ENCODE assay signal across 25 cellular contexts in genomic region chr11:63007920-63008319, GRCh38. TPM values are rescaled to one million over a fixed set of nuclear protein-coding genes. Genes with fewer than 3 reads are reported as not detected.
DNase-seq lines count a peak whose midpoint lies in the region; ATAC-seq and TF ChIP-seq lines count a peak whose summit lies in the region.
"Had no signal": no experiment of that assay in that cellular context is flagged by ENCODE, and none has a peak within 500 bp of the region (broad histone marks: within the 10 kb centered on the region; RNA-seq: fewer than 3 reads in every experiment).

No MANE protein-coding gene starts in this region.

- no peak overlapping the region for H3K4me2 ChIP-seq in IMR-90 (ENCODE audit: low read depth, low read length)
- no peak overlapping the region for H3K4me2 ChIP-seq in trophoblast cell (ENCODE audit: low read length)

- DNase-seq in IMR-90 (no peak), WERI-Rb-1 (peak; percentile 32), right cardiac atrium (no peak), trophoblast cell (no peak), COR-L47 (lab: John Stamatoyannopoulos, UW) (no peak), T-helper 17 cell (no peak), anterior cingulate cortex (lab: John Stamatoyannopoulos, UW) (no peak)
- DNase-seq: Caco-2; CD4-positive, alpha-beta T cell; DMS 273 treated with DMSO at 0.1 percent for 48 hours; DND-41; H9; HFFc6; KG1; NCI-H1092; NCI-H1436; NCI-H187 treated with DMSO at 0.1 percent for 48 hours; NCI-H2227 treated with DMSO at 0.1 percent for 48 hours; NCI-H510A; NK-92 treated with Interleukin-12 subunit alpha and Interleukin-12 subunit beta, amount 100 ng/mL, for 24 hours; SJCRH30 had no signal

- H3K27me3 Mint-ChIP-seq in T-helper 17 cell = peaks cover 36% of the 10 kb centered on the region

- no peak overlapping the region for H2BK15ac ChIP-seq in IMR-90 (ENCODE audit: low read depth, low read length)

- H4K91ac ChIP-seq in IMR-90 (ENCODE audit: insufficient read depth, low read depth, low read length) = no peak overlapping the region
- H4K91ac ChIP-seq in trophoblast cell (ENCODE audit: low read depth, low read length) = no peak overlapping the region

- no peak overlapping the region for H3K56ac ChIP-seq in IMR-90 (ENCODE audit: extremely low read depth, insufficient read depth, low read length)

- TF ChIP-seq RAD21 in IMR-90 (IDR thresholded peaks at IDR 0.05; ENCODE audit: low read length) = no peak

- no peak overlapping the region for H3K14ac ChIP-seq in IMR-90 (replicated peaks; ENCODE audit: low read depth, low read length)
- no peak overlapping the region for H3K14ac ChIP-seq in trophoblast cell (ENCODE audit: low read length)

- H3K4me3 ChIP-seq in IMR-90 (ENCODE audit: insufficient read depth, low read depth, low read length) (no peak overlapping the region), WERI-Rb-1 (ENCODE audit: low read depth, low read length) (no peak overlapping the region), right cardiac atrium (ENCODE audit: low read length) (no peak overlapping the region), trophoblast cell (ENCODE audit: low read depth, low read length) (peak overlapping the region; percentile 35)
- H3K4me3 ChIP-seq: GM12878, SJCRH30 had no signal

- POLR2A ChIA-PET in IMR-90 (lab: Charles Lee; ENCODE audit: unreplicated experiment) = no interaction called here

- no peaks in the 10 kb centered on the region for H3K9me3 ChIP-seq in IMR-90 (ENCODE audit: control insufficient read depth, insufficient read depth, low read length)
- no peaks in the 10 kb centered on the region for H3K9me3 ChIP-seq in WERI-Rb-1 (ENCODE audit: severe bottlenecking)
- no peaks in the 10 kb centered on the region for H3K9me3 ChIP-seq in right cardiac atrium (ENCODE audit: control insufficient read depth, low read length)
- H3K9me3 ChIP-seq in trophoblast cell (ENCODE audit: insufficient read depth, low read depth, low read length) = no peaks in the 10 kb centered on the region
- H3K9me3 ChIP-seq in T-helper 17 cell (ENCODE audit: control insufficient read depth, low read length, poor library complexity, severe bottlenecking) = no peaks in the 10 kb centered on the region
- H3K9me3 ChIP-seq: Caco-2, SJCRH30 had no signal

- 47% methylated on average over 4 of the region's 5 CpGs; no CpG with 5 or more reads in 1 of the 2 experiments for WGBS in IMR-90 (ENCODE audit: extremely low coverage in 2 of 2, insufficient read length in 1 of 2), 2 experiments
- WGBS in right cardiac atrium = 74% methylated on average over 5 of the region's 5 CpGs
- no CpG with 5 or more reads among the region's 5 CpGs for WGBS in trophoblast cell (ENCODE audit: extremely low coverage, insufficient coverage, insufficient read length)

- no peak overlapping the region for H3K27ac Mint-ChIP-seq in T-helper 17 cell
- H3K27ac Mint-ChIP-seq: CD4-positive, alpha-beta T cell; HFFc6 had no signal

- no peak overlapping the region for H3K23ac ChIP-seq in IMR-90 (ENCODE audit: low read depth, low read length)
- H3K23ac ChIP-seq in trophoblast cell (ENCODE audit: low read length) = no peak overlapping the region

- no peak overlapping the region for H2BK120ac ChIP-seq in IMR-90 (ENCODE audit: low read depth, low read length)
- no peak overlapping the region for H2BK120ac ChIP-seq in trophoblast cell (ENCODE audit: insufficient read depth, low read length, poor library complexity)

- no peak overlapping the region for H2AK9ac ChIP-seq in IMR-90 (replicated peaks; ENCODE audit: low read depth, low read length, poor library complexity)

- no peaks in the 10 kb centered on the region for H3K4me1 ChIP-seq in IMR-90 (ENCODE audit: control insufficient read depth, insufficient read depth, low read length)
- no peaks in the 10 kb centered on the region for H3K4me1 ChIP-seq in right cardiac atrium (ENCODE audit: control insufficient read depth, insufficient read depth, low read length)
- H3K4me1 ChIP-seq in trophoblast cell (ENCODE audit: control insufficient read depth in 1 of 2, insufficient read depth in 2 of 2, low read length in 2 of 2) = no peaks in the 10 kb centered on the region
- H3K4me1 ChIP-seq: SJCRH30 had no signal

- H3K4me3 Mint-ChIP-seq in T-helper 17 cell = no peak overlapping the region
- H3K4me3 Mint-ChIP-seq: CD4-positive, alpha-beta T cell; H9; HFFc6 had no signal

- in situ Hi-C loops in IMR-90 (cut with MboI; ENCODE audit: low sequenced_read_pairs) = no loop called here

- TF ChIP-seq POLR2A in IMR-90 (IDR thresholded peaks at IDR 0.05; ENCODE audit: low read depth, low read length) = no peak

- H4K8ac ChIP-seq in IMR-90 (ENCODE audit: low read depth in 2 of 2, low read length in 2 of 2) (no peak overlapping the region), trophoblast cell (ENCODE audit: low read depth, low read length) (no peak overlapping the region)

- H3K36me3 ChIP-seq in IMR-90 (ENCODE audit: control insufficient read depth, insufficient read depth, low read length) = no peaks in the 10 kb centered on the region
- H3K36me3 ChIP-seq in WERI-Rb-1 = no peaks in the 10 kb centered on the region
- H3K36me3 ChIP-seq in trophoblast cell (ENCODE audit: control insufficient read depth in 1 of 2, insufficient read depth in 2 of 2, low read length in 2 of 2) = no peaks in the 10 kb centered on the region
- H3K36me3 ChIP-seq: SJCRH30 had no signal

- no peaks in the 10 kb centered on the region for H3K79me2 ChIP-seq in trophoblast cell (ENCODE audit: control insufficient read depth, insufficient read depth, low read length, poor library complexity)

- H2BK5ac ChIP-seq in IMR-90 (ENCODE audit: low read depth, low read length, poor library complexity, severe bottlenecking) (no peak overlapping the region), trophoblast cell (ENCODE audit: low read depth, low read length, poor library complexity) (no peak overlapping the region)

- no peak for TF ChIP-seq CTCF in IMR-90 (conservative IDR thresholded peaks at IDR 0.05; ENCODE audit: low read depth, low read length)
- no peak for TF ChIP-seq CTCF in WERI-Rb-1 (IDR thresholded peaks at IDR 0.05; ENCODE audit: low read depth, low read length)

- CTCF ChIA-PET in IMR-90 (lab: Yijun Ruan, JAX) = interaction anchor here (1.0 to 1.2 kb wide), 2 partner anchors 16 to 105 kb away, joined by 4 read pairs; no protein-coding TSS in a partner anchor

- no peak overlapping the region for H3K9ac ChIP-seq in IMR-90 (ENCODE audit: low read depth, low read length)
- no peak overlapping the region for H3K9ac ChIP-seq in trophoblast cell (ENCODE audit: low read length)

- no peak overlapping the region for H2AK5ac ChIP-seq in IMR-90 (ENCODE audit: low read depth, low read length)
- H2AK5ac ChIP-seq in trophoblast cell (ENCODE audit: low read length) = no peak overlapping the region

- no peak overlapping the region for H3K18ac ChIP-seq in IMR-90 (ENCODE audit: low read depth, low read length)
- no peak overlapping the region for H3K18ac ChIP-seq in trophoblast cell (ENCODE audit: low read length)

- dilution Hi-C loops in IMR-90 (cut with HindIII; ENCODE audit: low sequenced_read_pairs, unreplicated experiment) = no loop called here

- H3K79me1 ChIP-seq in IMR-90 (ENCODE audit: low read depth in 1 of 2, low read length in 2 of 2) (no peaks in the 10 kb centered on the region), trophoblast cell (ENCODE audit: low read length) (no peaks in the 10 kb centered on the region)

- H3K36me3 Mint-ChIP-seq in T-helper 17 cell (ENCODE audit: low read depth) = no peaks in the 10 kb centered on the region

- ATAC-seq in IMR-90 (ENCODE audit: low read depth) (no peak), right cardiac atrium (peak; percentile 36 to 47), T-helper 17 cell (no peak)
- ATAC-seq: GM12878, HepG2, Panc1 had no signal

- no peaks in the 10 kb centered on the region for H3K9me1 ChIP-seq in IMR-90 (ENCODE audit: insufficient read depth, low read length)

- H4K5ac ChIP-seq in IMR-90 (ENCODE audit: low read depth, low read length) = no peak overlapping the region

- no TSS peak for BruUV-seq in IMR-90 (replicated peaks; lab: Mats Ljungman, UMichigan)

- H3K27me3 ChIP-seq in IMR-90 (ENCODE audit: control insufficient read depth, insufficient read depth, low read length) = peaks cover 18% of the 10 kb centered on the region
- H3K27me3 ChIP-seq in WERI-Rb-1 (ENCODE audit: insufficient read depth, low read depth, severe bottlenecking) = no peaks in the 10 kb centered on the region
- no peaks in the 10 kb centered on the region for H3K27me3 ChIP-seq in right cardiac atrium (ENCODE audit: control insufficient read depth, insufficient read depth)
- no peaks in the 10 kb centered on the region for H3K27me3 ChIP-seq in trophoblast cell (ENCODE audit: insufficient read depth, low read length)
- H3K27me3 ChIP-seq: SJCRH30 had no signal

- no peaks in the 10 kb centered on the region for H4K20me1 ChIP-seq in IMR-90 (ENCODE audit: insufficient read depth, low read length)

- intact Hi-C loops in IMR-90 (cut with micrococcal nuclease) (no loop called here), right cardiac atrium (cut with DNase I) (no loop called here)

- no peak overlapping the region for H4K12ac ChIP-seq in trophoblast cell (ENCODE audit: low read depth, low read length)

- H3K4ac ChIP-seq in IMR-90 (ENCODE audit: low read depth, low read length) = no peak overlapping the region
- no peak overlapping the region for H3K4ac ChIP-seq in trophoblast cell (ENCODE audit: low read depth, low read length)

- H2AFZ ChIP-seq in IMR-90 (replicated peaks; ENCODE audit: low read length, poor library complexity) = peak overlapping the region; percentile 21
- no peak overlapping the region for H2AFZ ChIP-seq in trophoblast cell (ENCODE audit: insufficient read depth, low read length, poor library complexity)

- H2BK12ac ChIP-seq in trophoblast cell (ENCODE audit: low read length) = no peak overlapping the region

- H3K4me1 Mint-ChIP-seq in T-helper 17 cell = peaks cover 3% of the 10 kb centered on the region

- no peak overlapping the region for H2BK20ac ChIP-seq in IMR-90 (ENCODE audit: low read depth, low read length)

- H3K27ac ChIP-seq in IMR-90 (ENCODE audit: insufficient read depth, low read length) (no peak overlapping the region), WERI-Rb-1 (no peak overlapping the region), right cardiac atrium (ENCODE audit: low read length) (no peak overlapping the region), trophoblast cell (ENCODE audit: low read depth, low read length) (no peak overlapping the region)
- H3K27ac ChIP-seq: SJCRH30 had no signal

RNA-seq across cellular contexts. Expression of gene SLC22A8, which starts 7.7 kb away (rescaled TPM):
- total RNA-seq in IMR-90 (2012; rRNA removed) (not detected in 2 replicates), right cardiac atrium (not detected), T-helper 17 cell (not detected)
- polyA plus RNA-seq in IMR-90 (2012; rRNA removed) (not detected in 2 replicates), right cardiac atrium (not detected)
- not detected in 2 replicates for polyA plus RNA-seq in IMR-90 (2012; cell fraction: cytosol; rRNA removed)
- not detected in 2 replicates for polyA plus RNA-seq in IMR-90 (2012; cell fraction: nucleus; rRNA removed; ENCODE audit: low replicate concordance)
- not detected in 2 replicates for polyA plus RNA-seq in trophoblast cell (2013)
- total RNA-seq: Caco-2; CD4-positive, alpha-beta T cell; GM12878; H9; HFFc6; SJCRH30 had no signal
- polyA plus RNA-seq: BJ, GM12878 had no signal

RNA-seq across cellular contexts. Expression of gene SLC22A6, which starts 23.2 kb away (rescaled TPM):
- total RNA-seq in IMR-90 (2012; rRNA removed) (not detected in 2 replicates), right cardiac atrium (not detected), T-helper 17 cell (not detected)
- polyA plus RNA-seq in IMR-90 (2012; rRNA removed) (not detected in 2 replicates), right cardiac atrium (not detected)
- not detected in 2 replicates for polyA plus RNA-seq in IMR-90 (2012; cell fraction: cytosol; rRNA removed)
- polyA plus RNA-seq in IMR-90 (2012; cell fraction: nucleus; rRNA removed; ENCODE audit: low replicate concordance) = not detected in 2 replicates
- polyA plus RNA-seq in trophoblast cell (2013) = not detected in 2 replicates
- total RNA-seq: Caco-2; CD4-positive, alpha-beta T cell; GM12878; H9; HepG2; HFFc6; SJCRH30 had no signal
- polyA plus RNA-seq: BJ, GM12878, HepG2 had no signal

Comparison
In these comparisons a context has a peak if more than half of its experiments do, and no peak if none do; other contexts are left out.
1. ATAC-seq: peak in right cardiac atrium (2 of 2); none in IMR-90 (single experiment) and T-helper 17 cell (single experiment).